ENCODE assay signal across 8 cellular contexts in the genomic region with DNA sequence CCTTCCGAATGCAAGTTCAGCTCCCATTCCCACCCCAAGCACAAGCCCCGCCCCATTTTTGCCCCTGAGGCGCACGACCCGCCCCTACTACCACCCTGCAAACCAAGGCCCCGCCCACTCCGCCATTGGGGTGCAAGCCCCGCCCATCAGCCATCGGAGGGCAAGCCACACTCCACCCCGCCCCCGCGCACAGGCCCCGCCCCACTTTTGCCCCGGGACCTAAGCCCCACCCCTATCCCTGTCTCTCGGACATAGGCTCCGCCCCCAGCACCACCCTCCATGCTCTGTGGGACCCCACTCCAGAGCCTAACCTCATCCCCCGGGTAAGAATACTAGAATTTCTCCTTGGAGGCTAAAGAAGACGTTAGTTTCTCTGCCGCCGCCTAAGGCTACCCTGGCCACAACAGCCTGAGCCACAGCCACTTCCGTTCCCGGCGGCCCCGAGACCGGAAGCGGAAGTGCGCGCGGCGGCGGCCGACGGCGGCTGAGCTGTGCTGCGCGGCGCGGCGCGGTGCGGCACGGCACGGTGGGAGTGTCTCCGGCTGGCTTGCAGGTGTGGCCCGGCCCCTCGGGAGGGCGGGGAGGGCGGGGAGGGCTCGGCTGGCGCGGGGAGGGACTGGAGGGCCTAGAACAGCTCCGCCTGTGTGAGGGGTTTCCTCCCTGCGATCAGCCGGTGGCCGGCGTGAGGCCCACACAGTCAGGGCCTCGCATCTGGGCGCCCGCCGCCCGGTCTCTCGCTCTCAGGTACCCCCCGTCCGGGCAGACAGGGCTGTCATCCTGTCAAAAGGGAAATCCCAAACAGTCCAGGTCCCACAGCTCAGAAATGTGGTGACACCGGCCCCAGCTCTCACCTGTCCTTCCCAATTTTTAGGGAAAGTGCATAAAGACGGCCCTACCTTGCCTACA. TPM values are rescaled to one million over a fixed set of nuclear protein-coding genes. Genes with fewer than 3 reads are reported as not detected.
DNase-seq lines count a peak whose midpoint lies in the region; ATAC-seq and TF ChIP-seq lines count a peak whose summit lies in the region.

TSS of gene ZNF333 (plus strand) at position 451 of the 906 bp plus-strand sequence. CDS start 3,444 bp downstream, outside the sequence.

- peak within 1 kb of the TSS; percentile 85 for H3K4me3 ChIP-seq in lower lobe of right lung

- H3K27ac Mint-ChIP-seq in CD4-positive, alpha-beta T cell = peak within 1 kb of the TSS; percentile 99
- peak within 1 kb of the TSS; percentile 100 for H3K27ac Mint-ChIP-seq in activated CD8-positive, alpha-beta T cell treated with anti-CD3 and anti-CD28 coated beads for 36 hours

- peaks cover 17% of the 10 kb centered on the region for H3K4me1 ChIP-seq in lower lobe of right lung

- CTCF ChIA-PET in CD4-positive, alpha-beta T cell (lab: Charles Lee) = interaction anchor here (1.3 to 6.8 kb wide), 4 partner anchors 116 to 133 kb away, joined by 3 to 74 read pairs (median 6); partner anchors contain the start of gene NDUFB7
- CTCF ChIA-PET in activated CD8-positive, alpha-beta T cell treated with anti-CD3 and anti-CD28 coated beads for 36 hours (lab: Charles Lee) = interaction anchor here (1.0 to 10.0 kb wide), 5 partner anchors 24 to 199 kb away, joined by 3 to 276 read pairs (median 5); partner anchors contain the start of gene NDUFB7

- intact Hi-C loops in CD4-positive, alpha-beta T cell (cut with DNase I, micrococcal nuclease) = loop anchor here (1.0 to 10.0 kb wide), 4 partner anchors 118 to 783 kb away; partner anchors contain the start of genes BRME1 (in 1 of the 2), C19orf67 (in 1 of the 2), CC2D1A (in 1 of the 2) and GIPC1 (in 1 of the 2)
- intact Hi-C loops in activated CD8-positive, alpha-beta T cell treated with anti-CD3 and anti-CD28 coated beads for 36 hours (cut with micrococcal nuclease) = no loop called here
- intact Hi-C loops in lower lobe of right lung (cut with DNase I) = no loop called here

- DNase-seq in CD4-positive, alpha-beta T cell = peak; percentile 94 to 99 (median 98)
- DNase-seq in HK-2 (ENCODE audit: unreplicated experiment) (peak; percentile 95), NCI-H82 treated with DMSO at 0.1 percent for 48 hours (lab: John Stamatoyannopoulos, UW; ENCODE audit: unreplicated experiment) (peak; percentile 95), ecto neural progenitor cell (ENCODE audit: low spot score) (peak; percentile 99), lower lobe of right lung (peak; percentile 98)
- peak; percentile 100 for DNase-seq in activated CD8-positive, alpha-beta T cell treated with anti-CD3 and anti-CD28 coated beads for 36 hours
- DNase-seq in stimulated activated CD4-positive, alpha-beta T cell treated with anti-CD3 and anti-CD28 coated beads, TNF-alpha, amount 100 ng/mL, for 1 hour (ENCODE audit: low read depth in 3 of 3, low spot score in 1 of 3) = peak; percentile 95 to 99 (median 96)

- peak within 1 kb of the TSS; percentile 96 for H3K4me3 Mint-ChIP-seq in CD4-positive, alpha-beta T cell
- peak within 1 kb of the TSS; percentile 92 for H3K4me3 Mint-ChIP-seq in activated CD8-positive, alpha-beta T cell treated with anti-CD3 and anti-CD28 coated beads for 36 hours

- peaks cover 31% of the 10 kb centered on the region for H3K4me1 Mint-ChIP-seq in CD4-positive, alpha-beta T cell (ENCODE audit: low read depth)
- peaks cover 16% of the 10 kb centered on the region for H3K4me1 Mint-ChIP-seq in activated CD8-positive, alpha-beta T cell treated with anti-CD3 and anti-CD28 coated beads for 36 hours (ENCODE audit: low read depth)

- H3K27me3 ChIP-seq in CD4-positive, alpha-beta T cell (ENCODE audit: control insufficient read depth, insufficient read depth, low read length) = no peaks in the 10 kb centered on the region
- no peaks in the 10 kb centered on the region for H3K27me3 ChIP-seq in lower lobe of right lung (ENCODE audit: low read depth)

- H3K9me3 Mint-ChIP-seq in CD4-positive, alpha-beta T cell = no peaks in the 10 kb centered on the region
- no peaks in the 10 kb centered on the region for H3K9me3 Mint-ChIP-seq in activated CD8-positive, alpha-beta T cell treated with anti-CD3 and anti-CD28 coated beads for 36 hours

- H3K9me3 ChIP-seq in CD4-positive, alpha-beta T cell (ENCODE audit: control insufficient read depth, low read length) = no peaks in the 10 kb centered on the region
- H3K9me3 ChIP-seq in lower lobe of right lung = no peaks in the 10 kb centered on the region

- peaks cover 26% of the 10 kb centered on the region for H3K36me3 Mint-ChIP-seq in CD4-positive, alpha-beta T cell (ENCODE audit: low read depth)
- peaks cover 7% of the 10 kb centered on the region for H3K36me3 Mint-ChIP-seq in activated CD8-positive, alpha-beta T cell treated with anti-CD3 and anti-CD28 coated beads for 36 hours (ENCODE audit: low read depth)

- peak; percentile 88 for ATAC-seq in CD4-positive, alpha-beta T cell (ENCODE audit: poor library complexity)
- ATAC-seq in GM19452 (IDR thresholded peaks at IDR 0.05; ENCODE audit: unreplicated experiment) = peak; percentile 93
- peak; percentile 93 for ATAC-seq in activated CD8-positive, alpha-beta T cell treated with anti-CD3 and anti-CD28 coated beads for 36 hours
- ATAC-seq in lower lobe of right lung = peak; percentile 99

- H3K27me3 Mint-ChIP-seq in CD4-positive, alpha-beta T cell = no peaks in the 10 kb centered on the region
- no peaks in the 10 kb centered on the region for H3K27me3 Mint-ChIP-seq in activated CD8-positive, alpha-beta T cell treated with anti-CD3 and anti-CD28 coated beads for 36 hours

- TF ChIP-seq CTCF in CD4-positive, alpha-beta T cell (IDR thresholded peaks at IDR 0.05) = no peak
- no peak for TF ChIP-seq CTCF in activated CD8-positive, alpha-beta T cell treated with anti-CD3 and anti-CD28 coated beads for 36 hours (IDR thresholded peaks at IDR 0.05)
- TF ChIP-seq CTCF in lower lobe of right lung (IDR thresholded peaks at IDR 0.05) = no peak

- peaks cover 13% of the 10 kb centered on the region for H3K36me3 ChIP-seq in lower lobe of right lung

- H3K27ac ChIP-seq in CD4-positive, alpha-beta T cell (ENCODE audit: low read depth, low read length) = peak within 1 kb of the TSS; percentile 87
- peak within 1 kb of the TSS; percentile 96 for H3K27ac ChIP-seq in lower lobe of right lung

- POLR2A ChIA-PET in CD4-positive, alpha-beta T cell (lab: Charles Lee) = interaction anchor here (0.6 to 1.5 kb wide), 6 partner anchors 71 to 1147 kb away, joined by 3 to 7 read pairs (median 4); partner anchors contain the start of genes AKAP8L, DNAJB1 and NDUFB7
- POLR2A ChIA-PET in activated CD8-positive, alpha-beta T cell treated with anti-CD3 and anti-CD28 coated beads for 36 hours (lab: Charles Lee) = interaction anchor here (1.2 to 1.7 kb wide), 2 partner anchors 11 to 116 kb away, joined by 4 to 8 read pairs; no protein-coding TSS in a partner anchor

RNA-seq across cellular contexts. Expression of gene ZNF333, which starts in this region (rescaled TPM):
- 10 to 100 TPM; 15.5 to 17.6 TPM for total RNA-seq in CD4-positive, alpha-beta T cell
- total RNA-seq in activated CD8-positive, alpha-beta T cell treated with anti-CD3 and anti-CD28 coated beads for 36 hours = 10 to 100 TPM; 12.2 to 14.0 TPM
- total RNA-seq in lower lobe of right lung = 20.0 TPM

Comparison
In these comparisons a context has a peak if more than half of its experiments do, and no peak if none do; other contexts are left out.
1. Peak in every context shown above with its lines: DNase-seq, ATAC-seq, H3K4me3 ChIP-seq and H3K27ac ChIP-seq.
2. intact Hi-C loops: an anchor here in CD4-positive, alpha-beta T cell (1.0 to 10.0 kb wide); none called in activated CD8-positive, alpha-beta T cell treated with anti-CD3 and anti-CD28 coated beads for 36 hours and lower lobe of right lung.